Comparison of ENCODE assay signal across 8 cellular contexts in genomic region chr10:16817125-16818019, GRCh38. TPM values are rescaled to one million over a fixed set of nuclear protein-coding genes. Genes with fewer than 3 reads are reported as not detected.
DNase-seq lines count a peak whose midpoint lies in the region; ATAC-seq and TF ChIP-seq lines count a peak whose summit lies in the region.

Gene RSU1 (minus strand): TSS chr10:16817424. CDS start chr10:16817081, 343 bp downstream.

- no TSS peak for BruUV-seq in mammary epithelial cell (replicated peaks; lab: Mats Ljungman, UMichigan)

- dilution Hi-C loops in mammary epithelial cell (cut with HindIII; ENCODE audit: low sequenced_read_pairs): no loop called here

- H3K4me2 ChIP-seq in mammary epithelial cell (ENCODE audit: insufficient read depth, low read depth, low read length): peak within 1 kb of the TSS; percentile 90

- in situ Hi-C loops in ACHN (cut with HindIII; ENCODE audit: low pct_ligation_motif_present, low pct_unique_long_range_greater_than_20kb, low sequenced_read_pairs): no loop called here
- in situ Hi-C loops in mammary epithelial cell (cut with MboI; ENCODE audit: low sequenced_read_pairs in 2 of 2): no loop called here

- peak; percentile 99 for DNase-seq in ACHN
- peak; percentile 99 for DNase-seq in NCI-H2227 (lab: John Stamatoyannopoulos, UW; ENCODE audit: unreplicated experiment)
- peak; percentile 97 for DNase-seq in WERI-Rb-1
- DNase-seq in mammary epithelial cell: peak; percentile 100

- TF ChIP-seq CTCF in WERI-Rb-1 (IDR thresholded peaks at IDR 0.05; ENCODE audit: low read depth, low read length) (no peak), mammary epithelial cell (conservative IDR thresholded peaks at IDR 0.05 in 1 of 2, IDR thresholded peaks at IDR 0.05 in 1 of 2; ENCODE audit: extremely low read depth in 1 of 2, insufficient read depth in 1 of 2, low read depth in 1 of 2, low read length in 2 of 2) (no peak)

- 0% methylated on average over 21 of the region's 65 CpGs for WGBS in mammary epithelial cell (ENCODE audit: low coverage, missing lambda C conversion rate)

- CTCF ChIA-PET in mammary epithelial cell (lab: Charles Lee; ENCODE audit: low non-redundant PET): interaction anchor here (0.6 kb wide), 1 partner anchor 1980 kb away, joined by 4 read pairs; the partner anchor contains the start of genes CDNF, HSPA14 and MSANTD7

- H2AFZ ChIP-seq in mammary epithelial cell (ENCODE audit: low read depth, low read length): peak within 1 kb of the TSS; percentile 89

- H3K27me3 ChIP-seq in WERI-Rb-1 (ENCODE audit: insufficient read depth, low read depth, severe bottlenecking) (no peaks in the 10 kb centered on the region), mammary epithelial cell (ENCODE audit: insufficient read depth, low read length) (no peaks in the 10 kb centered on the region), skeletal muscle tissue (ENCODE audit: control insufficient read depth in 3 of 3, insufficient read depth in 3 of 3, low read length in 3 of 3) (no peaks in the 10 kb centered on the region)

- no peaks in the 10 kb centered on the region for H4K20me1 ChIP-seq in mammary epithelial cell (ENCODE audit: insufficient read depth, low read length)

- H3K27ac ChIP-seq in WERI-Rb-1: peak within 1 kb of the TSS; percentile 64
- peak within 1 kb of the TSS; percentile 69 for H3K27ac ChIP-seq in mammary epithelial cell (ENCODE audit: insufficient read depth, low read depth, low read length)
- H3K27ac ChIP-seq in skeletal muscle tissue (ENCODE audit: low read depth, low read length): peak within 1 kb of the TSS; percentile 89

- H3K4me1 ChIP-seq in mammary epithelial cell (ENCODE audit: insufficient read depth, low read length): peaks cover 16% of the 10 kb centered on the region
- peaks cover 8 to 27% (median 16%) of the 10 kb centered on the region in 3 donors for H3K4me1 ChIP-seq in skeletal muscle tissue (ENCODE audit: control insufficient read depth in 3 of 3, insufficient read depth in 3 of 3, low read length in 3 of 3)

- H3K9me3 ChIP-seq in WERI-Rb-1 (ENCODE audit: severe bottlenecking): no peaks in the 10 kb centered on the region
- H3K9me3 ChIP-seq in mammary epithelial cell (replicated peaks; ENCODE audit: insufficient read depth, low read length): peaks cover 9% of the 10 kb centered on the region
- peaks cover under 1% of the 10 kb centered on the region for H3K9me3 ChIP-seq in iPS-18c (ENCODE audit: control insufficient read depth, insufficient read depth, low read length)
- H3K9me3 ChIP-seq in skeletal muscle tissue (ENCODE audit: control insufficient read depth in 3 of 3, low read length in 3 of 3): peaks cover 0 to 3% (median 2%) of the 10 kb centered on the region in 3 donors

- intact Hi-C loops in mammary epithelial cell (cut with micrococcal nuclease): no loop called here

- H3K79me2 ChIP-seq in mammary epithelial cell (ENCODE audit: insufficient read depth, low read length): peaks cover 45% of the 10 kb centered on the region

- peak within 1 kb of the TSS; percentile 80 for H3K9ac ChIP-seq in mammary epithelial cell (ENCODE audit: insufficient read depth, low read length)
- H3K9ac ChIP-seq in skeletal muscle tissue (ENCODE audit: low read depth in 1 of 3, low read length in 3 of 3): peak within 1 kb of the TSS; percentile 87 to 94 (median 87)

- ATAC-seq in GM18873 (IDR thresholded peaks at IDR 0.05; ENCODE audit: low FRiP score, unreplicated experiment): peak; percentile 98
- peak; percentile 98 for ATAC-seq in HG03139 (IDR thresholded peaks at IDR 0.05; ENCODE audit: unreplicated experiment)

- H3K36me3 ChIP-seq in WERI-Rb-1: no peaks in the 10 kb centered on the region
- H3K36me3 ChIP-seq in mammary epithelial cell (ENCODE audit: insufficient read depth, low read length): no peaks in the 10 kb centered on the region
- peaks cover 0 to 4% (median 0%) of the 10 kb centered on the region in 3 donors for H3K36me3 ChIP-seq in skeletal muscle tissue (ENCODE audit: control insufficient read depth in 3 of 3, insufficient read depth in 3 of 3, low read length in 3 of 3)

- peak within 1 kb of the TSS; percentile 83 for H3K4me3 ChIP-seq in WERI-Rb-1 (ENCODE audit: low read depth, low read length)
- peak within 1 kb of the TSS; percentile 71 to 90 (median 82) for H3K4me3 ChIP-seq in mammary epithelial cell (replicated peaks in 1 of 3; ENCODE audit: insufficient read depth in 1 of 3, low read depth in 2 of 3, low read length in 3 of 3)
- peak within 1 kb of the TSS; percentile 94 for H3K4me3 ChIP-seq in iPS-18c (ENCODE audit: insufficient read depth, low read depth, low read length)
- H3K4me3 ChIP-seq in skeletal muscle tissue (ENCODE audit: low read length in 3 of 3): peak within 1 kb of the TSS; percentile 91 to 95 (median 94)

RNA-seq across cellular contexts. Expression of gene RSU1, which starts in this region (rescaled TPM):
- total RNA-seq in mammary epithelial cell (10 to 100 TPM; 76.5 to 89.7 TPM), skeletal muscle tissue (35.0 TPM)
- 109 TPM for polyA plus RNA-seq in mammary epithelial cell
- 55.5 TPM for polyA minus RNA-seq in mammary epithelial cell

Comparison
In these comparisons a context has a peak if more than half of its experiments do, and no peak if none do; other contexts are left out.
1. Peak in every context shown above with its lines: DNase-seq, ATAC-seq, H3K4me3 ChIP-seq and H3K27ac ChIP-seq.